ENCODE assay signal across 2 cellular contexts in the genomic region with DNA sequence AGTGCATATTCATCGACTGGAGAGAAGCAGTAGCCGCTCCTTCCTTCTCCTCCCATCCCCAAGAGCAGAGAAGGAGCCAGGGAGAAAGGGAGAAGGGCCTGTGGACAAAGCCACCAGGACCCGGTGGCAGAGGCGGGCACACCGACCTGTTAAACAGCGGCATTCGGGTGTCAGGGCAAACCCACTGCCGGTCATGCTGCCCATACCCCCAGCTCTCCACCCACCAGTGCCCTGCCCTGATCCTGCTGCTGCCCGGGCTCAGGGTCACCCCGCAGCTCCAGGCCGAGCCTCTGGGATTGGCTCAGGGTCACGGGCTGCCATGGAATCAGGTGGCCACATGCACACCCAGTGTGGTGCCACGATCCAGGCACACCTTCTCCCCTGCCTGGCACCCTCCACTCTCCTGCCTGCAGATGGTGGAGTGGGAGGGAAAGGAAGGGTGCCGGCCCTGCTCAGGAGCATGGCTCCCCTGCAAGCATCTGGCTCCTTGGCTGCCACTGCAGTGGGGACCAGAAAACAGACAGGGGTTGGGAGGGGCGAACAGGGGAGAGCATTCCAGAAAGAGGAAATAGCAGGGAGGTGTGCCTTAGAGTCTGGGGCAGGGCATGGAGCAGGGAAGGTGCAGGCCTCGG.
TF ChIP-seq lines count a peak whose summit lies in the region.

No MANE protein-coding gene starts in this region.

TF ChIP-seq in SK-N-SH, 30 proteins besides CTCF, POLR2A, EP300 and RAD21 (continued from another document):
- TF ChIP-seq, protein P1, sequence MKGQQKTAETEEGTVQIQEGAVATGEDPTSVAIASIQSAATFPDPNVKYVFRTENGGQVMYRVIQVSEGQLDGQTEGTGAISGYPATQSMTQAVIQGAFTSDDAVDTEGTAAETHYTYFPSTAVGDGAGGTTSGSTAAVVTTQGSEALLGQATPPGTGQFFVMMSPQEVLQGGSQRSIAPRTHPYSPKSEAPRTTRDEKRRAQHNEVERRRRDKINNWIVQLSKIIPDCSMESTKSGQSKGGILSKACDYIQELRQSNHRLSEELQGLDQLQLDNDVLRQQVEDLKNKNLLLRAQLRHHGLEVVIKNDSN (IDR thresholded peaks at IDR 0.05; ENCODE audit: borderline replicate concordance, low read depth) = no peak
TF ChIP-seq in SK-N-SH: peak in this region for 0.

TF ChIP-seq in SK-N-SH treated with all-trans-retinoic acid at 6 μM for 48 hours, 23 proteins besides CTCF, POLR2A, EP300 and RAD21 (continued from another document):
- TF ChIP-seq, protein P2, sequence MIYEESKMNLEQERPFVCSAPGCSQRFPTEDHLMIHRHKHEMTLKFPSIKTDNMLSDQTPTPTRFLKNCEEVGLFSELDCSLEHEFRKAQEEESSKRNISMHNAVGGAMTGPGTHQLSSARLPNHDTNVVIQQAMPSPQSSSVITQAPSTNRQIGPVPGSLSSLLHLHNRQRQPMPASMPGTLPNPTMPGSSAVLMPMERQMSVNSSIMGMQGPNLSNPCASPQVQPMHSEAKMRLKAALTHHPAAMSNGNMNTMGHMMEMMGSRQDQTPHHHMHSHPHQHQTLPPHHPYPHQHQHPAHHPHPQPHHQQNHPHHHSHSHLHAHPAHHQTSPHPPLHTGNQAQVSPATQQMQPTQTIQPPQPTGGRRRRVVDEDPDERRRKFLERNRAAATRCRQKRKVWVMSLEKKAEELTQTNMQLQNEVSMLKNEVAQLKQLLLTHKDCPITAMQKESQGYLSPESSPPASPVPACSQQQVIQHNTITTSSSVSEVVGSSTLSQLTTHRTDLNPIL (CRISPR knock-in tag; IDR thresholded peaks at IDR 0.05; ENCODE audit: low read depth) = no peak
- TF ChIP-seq ZNF70 (CRISPR knock-in tag; IDR thresholded peaks at IDR 0.05) (no peak), RARB (CRISPR knock-in tag; IDR thresholded peaks at IDR 0.05) (no peak), PPARA (CRISPR knock-in tag; IDR thresholded peaks at IDR 0.05; ENCODE audit: borderline replicate concordance) (no peak), TCF4 (CRISPR knock-in tag; IDR thresholded peaks at IDR 0.05; ENCODE audit: borderline replicate concordance) (no peak), ZFP3 (CRISPR knock-in tag; IDR thresholded peaks at IDR 0.05) (no peak), ESRRG (CRISPR knock-in tag; IDR thresholded peaks at IDR 0.05) (no peak), SNAI2 (CRISPR knock-in tag; IDR thresholded peaks at IDR 0.05) (no peak)
